In genomic region chr4:145061325-145061920, GRCh38 we compare ENCODE assay signal across 9 cellular contexts. TPM values are rescaled to one million over a fixed set of nuclear protein-coding genes. Genes with fewer than 3 reads are reported as not detected.
DNase-seq lines count a peak whose midpoint lies in the region; ATAC-seq and TF ChIP-seq lines count a peak whose summit lies in the region.
"Had no signal": no experiment of that assay in that cellular context is flagged by ENCODE, and none has a peak within 500 bp of the region (broad histone marks: within the 10 kb centered on the region; RNA-seq: fewer than 3 reads in every experiment).

No MANE protein-coding gene starts in this region.

- no peaks in the 10 kb centered on the region for H3K27me3 ChIP-seq in neuronal stem cell (ENCODE audit: control insufficient read depth in 3 of 3, insufficient read depth in 3 of 3, low read depth in 1 of 3, low read length in 3 of 3)
- H3K27me3 ChIP-seq: SJCRH30 had no signal

- no peak overlapping the region for H3K27ac Mint-ChIP-seq in T-helper 2 cell treated with Interferon-gamma antibody and Interleukin-4, amounts not matched to agents 5 μg/mL and 100 μg/mL, for 36 hours
- H3K27ac Mint-ChIP-seq in Calu3 (ENCODE audit: unreplicated experiment) = no peak overlapping the region

- no peak overlapping the region for H2BK15ac ChIP-seq in neuronal stem cell (ENCODE audit: low read length)

- H3K18ac ChIP-seq in neuronal stem cell (ENCODE audit: low read length) = no peak overlapping the region

- no peak for TF ChIP-seq EP300 in Ishikawa (IDR thresholded peaks at IDR 0.05; ENCODE audit: borderline replicate concordance)

- peak; percentile 16 for DNase-seq in DMS 273 treated with DMSO at 0.1 percent for 48 hours (lab: John Stamatoyannopoulos, UW)
- peak; percentile 82 for DNase-seq in OCI-M1 (lab: John Stamatoyannopoulos, UW)
- DNase-seq in erythroblast (lab: John Stamatoyannopoulos, UW) = peak; percentile 65 to 74
- DNase-seq in neuronal stem cell (ENCODE audit: low spot score) = peak; percentile 24
- no peak for DNase-seq in T-helper 2 cell treated with Interferon-gamma antibody and Interleukin-4, amounts not matched to agents 5 μg/mL and 100 μg/mL, for 36 hours (ENCODE audit: low spot score)
- no peak for DNase-seq in Calu3

- no peak overlapping the region for H3K23ac ChIP-seq in neuronal stem cell (ENCODE audit: low read depth, low read length, poor library complexity)

- no peak overlapping the region for H3K4me3 Mint-ChIP-seq in T-helper 2 cell treated with Interferon-gamma antibody and Interleukin-4, amounts not matched to agents 5 μg/mL and 100 μg/mL, for 36 hours
- H3K4me3 Mint-ChIP-seq in Calu3 (ENCODE audit: low read depth, unreplicated experiment) = no peak overlapping the region

- H3K14ac ChIP-seq in neuronal stem cell (ENCODE audit: low read length) = no peak overlapping the region

- peaks cover 0 to 3% of the 10 kb centered on the region in 2 donors for H3K9me3 ChIP-seq in neuronal stem cell (replicated peaks in 1 of 2; ENCODE audit: control insufficient read depth in 2 of 2, insufficient read depth in 1 of 2, low read depth in 1 of 2, low read length in 2 of 2)
- H3K9me3 ChIP-seq: SJCRH30 had no signal

- peaks cover 13% of the 10 kb centered on the region for H3K36me3 Mint-ChIP-seq in T-helper 2 cell treated with Interferon-gamma antibody and Interleukin-4, amounts not matched to agents 5 μg/mL and 100 μg/mL, for 36 hours (ENCODE audit: low read depth)
- H3K36me3 Mint-ChIP-seq in Calu3 (ENCODE audit: insufficient read depth, unreplicated experiment) = no peaks in the 10 kb centered on the region

- TF ChIP-seq CTCF in Calu3 (IDR thresholded peaks at IDR 0.05; ENCODE audit: unreplicated experiment) = no peak

- no peak overlapping the region for H3K4me3 ChIP-seq in neuronal stem cell (ENCODE audit: low read length in 2 of 2)
- H3K4me3 ChIP-seq: SJCRH30 had no signal

- H3K9ac ChIP-seq in neuronal stem cell (ENCODE audit: low read depth, low read length, poor library complexity) = no peak overlapping the region

- peaks cover 0 to 11% of the 10 kb centered on the region in 2 donors for H3K4me1 ChIP-seq in neuronal stem cell (ENCODE audit: control insufficient read depth in 2 of 2, insufficient read depth in 1 of 2, low read depth in 1 of 2, low read length in 2 of 2)

- no peak overlapping the region for H4K8ac ChIP-seq in neuronal stem cell (ENCODE audit: low read depth, low read length)

- H3K27ac ChIP-seq in neuronal stem cell (replicated peaks; ENCODE audit: low read length) = no peak overlapping the region
- H3K27ac ChIP-seq: SJCRH30 had no signal

- no TSS peak for BruUV-seq in Calu3 (replicated peaks; lab: Mats Ljungman, UMichigan)

- no peak overlapping the region for H2AK5ac ChIP-seq in neuronal stem cell (ENCODE audit: low read depth, low read length)

- peak; percentile 56 for TF ChIP-seq RAD21 in Ishikawa (IDR thresholded peaks at IDR 0.05; ENCODE audit: low read depth)

- no peaks in the 10 kb centered on the region for H3K79me1 ChIP-seq in neuronal stem cell (ENCODE audit: low read depth, low read length)

- intact Hi-C loops in Calu3 (cut with micrococcal nuclease; ENCODE audit: unreplicated experiment) = loop anchor here (2.0 to 10.0 kb wide), 3 partner anchors 277 to 887 kb away; no protein-coding TSS in a partner anchor

- CTCF ChIA-PET in Calu3 (lab: Charles Lee) = interaction anchor here (1.2 kb wide), 1 partner anchor 196 kb away, joined by 3 read pairs; no protein-coding TSS in a partner anchor

- H2AFZ ChIP-seq in neuronal stem cell (ENCODE audit: low read length) = no peak overlapping the region

- no peak overlapping the region for H2BK5ac ChIP-seq in neuronal stem cell (ENCODE audit: low read length)

- no peak overlapping the region for H3K4ac ChIP-seq in neuronal stem cell (ENCODE audit: low read length)

- H2BK12ac ChIP-seq in neuronal stem cell (ENCODE audit: low read length) = no peak overlapping the region

- peaks cover 17% of the 10 kb centered on the region for H3K4me1 Mint-ChIP-seq in T-helper 2 cell treated with Interferon-gamma antibody and Interleukin-4, amounts not matched to agents 5 μg/mL and 100 μg/mL, for 36 hours (ENCODE audit: low read depth)
- H3K4me1 Mint-ChIP-seq in Calu3 (ENCODE audit: low read depth, unreplicated experiment) = no peaks in the 10 kb centered on the region

- H3K27me3 Mint-ChIP-seq in T-helper 2 cell treated with Interferon-gamma antibody and Interleukin-4, amounts not matched to agents 5 μg/mL and 100 μg/mL, for 36 hours (ENCODE audit: low read depth) = no peaks in the 10 kb centered on the region
- H3K27me3 Mint-ChIP-seq in Calu3 (ENCODE audit: unreplicated experiment) = no peaks in the 10 kb centered on the region

- no CpG with 5 or more reads among the region's 6 CpGs for WGBS in neuronal stem cell (ENCODE audit: extremely low coverage in 2 of 2, insufficient read length in 2 of 2, insufficient replicate concordance in 1 of 2), 2 donors

- peak; percentile 74 for ATAC-seq in GM21360 (IDR thresholded peaks at IDR 0.05; ENCODE audit: unreplicated experiment)

- no peaks in the 10 kb centered on the region for H3K9me3 Mint-ChIP-seq in T-helper 2 cell treated with Interferon-gamma antibody and Interleukin-4, amounts not matched to agents 5 μg/mL and 100 μg/mL, for 36 hours
- H3K9me3 Mint-ChIP-seq in Calu3 (ENCODE audit: low read depth, unreplicated experiment) = no peaks in the 10 kb centered on the region

- H4K91ac ChIP-seq in neuronal stem cell (ENCODE audit: low read depth, low read length, poor library complexity) = no peak overlapping the region

- H2BK120ac ChIP-seq in neuronal stem cell (ENCODE audit: low read depth, low read length) = no peak overlapping the region

- H3K4me2 ChIP-seq in neuronal stem cell (ENCODE audit: insufficient read depth, low read length, poor library complexity, severe bottlenecking) = no peak overlapping the region

- peaks cover 0 to 22% of the 10 kb centered on the region in 2 donors for H3K36me3 ChIP-seq in neuronal stem cell (replicated peaks in 1 of 2; ENCODE audit: control insufficient read depth in 2 of 2, insufficient read depth in 2 of 2, low read length in 2 of 2)

- TF ChIP-seq POLR2A in erythroblast (IDR thresholded peaks at IDR 0.05; ENCODE audit: low read length) = no peak

TF ChIP-seq in Ishikawa, 13 proteins besides CTCF, POLR2A, EP300 and RAD21:
- TF ChIP-seq TEAD4 (IDR thresholded peaks at IDR 0.05) = no peak
- TF ChIP-seq CREB1 (IDR thresholded peaks at IDR 0.05; ENCODE audit: low read depth) = no peak
- TF ChIP-seq MAX (IDR thresholded peaks at IDR 0.05) = no peak
- no peak for TF ChIP-seq TCF12 (IDR thresholded peaks at IDR 0.05; ENCODE audit: low read depth)
- TF ChIP-seq EGR1 (IDR thresholded peaks at IDR 0.05) = no peak
- TF ChIP-seq ZBTB7A (IDR thresholded peaks at IDR 0.05; ENCODE audit: low read depth) = no peak
- TF ChIP-seq FOXM1 (IDR thresholded peaks at IDR 0.05; ENCODE audit: borderline replicate concordance, low read depth) = no peak
- TF ChIP-seq, protein P1, sequence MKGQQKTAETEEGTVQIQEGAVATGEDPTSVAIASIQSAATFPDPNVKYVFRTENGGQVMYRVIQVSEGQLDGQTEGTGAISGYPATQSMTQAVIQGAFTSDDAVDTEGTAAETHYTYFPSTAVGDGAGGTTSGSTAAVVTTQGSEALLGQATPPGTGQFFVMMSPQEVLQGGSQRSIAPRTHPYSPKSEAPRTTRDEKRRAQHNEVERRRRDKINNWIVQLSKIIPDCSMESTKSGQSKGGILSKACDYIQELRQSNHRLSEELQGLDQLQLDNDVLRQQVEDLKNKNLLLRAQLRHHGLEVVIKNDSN (IDR thresholded peaks at IDR 0.05) = no peak
- TF ChIP-seq TAF1 (IDR thresholded peaks at IDR 0.05; ENCODE audit: low read depth) = no peak
- no peak for TF ChIP-seq YY1 (IDR thresholded peaks at IDR 0.05; ENCODE audit: low read depth)
- TF ChIP-seq NFIC (IDR thresholded peaks at IDR 0.05) = no peak
- TF ChIP-seq REST (IDR thresholded peaks at IDR 0.05; ENCODE audit: low read depth) = no peak
- no peak for TF ChIP-seq CEBPB (IDR thresholded peaks at IDR 0.05)
TF ChIP-seq in Ishikawa: peak in this region for 0.

RNA-seq across cellular contexts. Expression of gene ANAPC10, which starts 36.6 kb away (rescaled TPM):
- polyA plus RNA-seq in neuronal stem cell (2013, experiment 1 of 2) = 26.3 TPM
- 27.9 TPM for polyA plus RNA-seq in neuronal stem cell (2013, experiment 2 of 2)
- total RNA-seq in Calu3 (2022) = 14.1 and 20.4 TPM in 2 replicates

RNA-seq across cellular contexts. Expression of gene ABCE1, which starts 36.7 kb away (rescaled TPM):
- 56.6 TPM for polyA plus RNA-seq in neuronal stem cell (2013, experiment 1 of 2)
- polyA plus RNA-seq in neuronal stem cell (2013, experiment 2 of 2) = 58.3 TPM
- 67.4 and 69.5 TPM in 2 replicates for total RNA-seq in Calu3 (2022)

Comparison
In these comparisons a context has a peak if more than half of its experiments do, and no peak if none do; other contexts are left out.
1. DNase-seq: peak in DMS 273 treated with DMSO at 0.1 percent for 48 hours (single experiment), OCI-M1 (single experiment), erythroblast (2 of 2) and neuronal stem cell (single experiment); none in T-helper 2 cell treated with Interferon-gamma antibody and Interleukin-4, amounts not matched to agents 5 μg/mL and 100 μg/mL, for 36 hours (single experiment) and Calu3 (single experiment).